In the genomic region with DNA sequence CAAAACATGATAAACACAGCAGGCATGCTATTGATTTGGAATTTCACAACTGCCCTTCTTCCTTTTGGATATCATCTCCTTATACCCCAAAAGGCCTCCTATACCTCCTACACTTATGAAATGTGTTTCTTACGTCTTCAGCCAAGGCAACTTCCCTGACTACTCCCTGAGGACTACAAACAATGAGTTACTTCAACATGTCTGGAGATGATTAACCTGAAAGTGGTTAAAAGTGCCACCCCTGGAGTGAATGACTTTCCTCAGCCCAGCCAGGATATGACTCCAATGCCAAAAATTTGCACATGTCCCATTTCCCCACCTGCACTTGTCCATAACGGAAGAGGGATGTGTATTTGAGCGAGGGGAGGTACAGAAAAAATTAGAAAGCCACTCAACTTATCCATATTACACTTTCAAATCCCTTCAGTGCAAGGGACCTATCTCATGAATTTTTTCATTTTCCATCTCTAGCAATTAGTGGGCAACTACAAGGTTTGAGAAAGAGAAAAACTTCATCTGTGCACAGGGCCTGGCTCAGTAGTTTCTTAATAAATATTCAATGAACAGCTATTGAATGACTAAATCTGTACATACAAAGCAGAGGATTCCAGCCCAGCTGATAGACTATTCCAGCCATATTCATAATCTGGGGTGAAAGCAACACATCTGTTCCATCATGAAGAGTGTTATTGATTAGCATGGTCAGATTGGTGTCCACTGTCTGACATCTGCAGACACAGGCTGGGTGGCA, we compare ENCODE assay signal across 22 cellular contexts. TPM values are rescaled to one million over a fixed set of nuclear protein-coding genes. Genes with fewer than 3 reads are reported as not detected.
DNase-seq lines count a peak whose midpoint lies in the region; ATAC-seq and TF ChIP-seq lines count a peak whose summit lies in the region.
"Had no signal": no experiment of that assay in that cellular context is flagged by ENCODE, and none has a peak within 500 bp of the region (broad histone marks: within the 10 kb centered on the region; RNA-seq: fewer than 3 reads in every experiment).

No MANE protein-coding gene starts in this region.

- no peak for TF ChIP-seq EP300 in SK-N-SH (IDR thresholded peaks at IDR 0.05; ENCODE audit: borderline replicate concordance in 1 of 2, low read depth in 1 of 2, low read length in 1 of 2)

- no peak overlapping the region for H3K27ac Mint-ChIP-seq in activated naive CD8-positive, alpha-beta T cell treated with anti-CD3 and anti-CD28 coated beads for 36 hours
- H3K27ac Mint-ChIP-seq: endodermal cell; naive thymus-derived CD8-positive, alpha-beta T cell had no signal

- no peak for TF ChIP-seq RAD21 in SK-N-SH (IDR thresholded peaks at IDR 0.05; ENCODE audit: low read length)

- no peaks in the 10 kb centered on the region for H3K9me3 ChIP-seq in SK-N-SH
- no peaks in the 10 kb centered on the region for H3K9me3 ChIP-seq in smooth muscle cell (replicated peaks; ENCODE audit: low read depth)

- no peaks in the 10 kb centered on the region for H3K27me3 ChIP-seq in SK-N-SH (ENCODE audit: insufficient read depth)
- H3K27me3 ChIP-seq in smooth muscle cell (ENCODE audit: low read depth), result peaks cover 55% of the 10 kb centered on the region

- H3K79me2 ChIP-seq in SK-N-SH (ENCODE audit: insufficient read depth), result peaks cover 31% of the 10 kb centered on the region; the same call in 1 of the 2 replicates
- no peaks in the 10 kb centered on the region for H3K79me2 ChIP-seq in smooth muscle cell (ENCODE audit: low read depth)

- TF ChIP-seq CTCF in SK-N-SH (IDR thresholded peaks at IDR 0.05), result no peak
- TF ChIP-seq CTCF in smooth muscle cell (IDR thresholded peaks at IDR 0.05; ENCODE audit: borderline replicate concordance, insufficient read depth, poor library complexity, severe bottlenecking), result no peak

- POLR2A ChIA-PET in SK-N-SH (lab: Yijun Ruan, JAX), result no interaction called here

- 77% methylated on average over 3 of the region's 3 CpGs for WGBS in SK-N-SH (ENCODE audit: low lambda C conversion rate)
- WGBS in smooth muscle cell (ENCODE audit: low lambda C conversion rate), result 84% methylated on average over 3 of the region's 3 CpGs

- ATAC-seq in SK-N-SH treated with all-trans-retinoic acid at 6 μM for 48 hours, result no peak
- no peak for ATAC-seq in HG02852 (IDR thresholded peaks at IDR 0.05; ENCODE audit: unreplicated experiment)
- no peak for ATAC-seq in HG02798 (IDR thresholded peaks at IDR 0.05; ENCODE audit: poor library complexity, unreplicated experiment)
- ATAC-seq: naive thymus-derived CD8-positive, alpha-beta T cell had no signal

- no peaks in the 10 kb centered on the region for H3F3A ChIP-seq in SK-N-SH (replicated peaks; ENCODE audit: insufficient read depth)
- no peaks in the 10 kb centered on the region for H3F3A ChIP-seq in smooth muscle cell (ENCODE audit: low read depth)

- H3K27ac ChIP-seq in SK-N-SH (ENCODE audit: low read depth in 2 of 2, low read length in 1 of 2), result no peak overlapping the region
- no peak overlapping the region for H3K27ac ChIP-seq in smooth muscle cell (ENCODE audit: low read depth)
- H3K27ac ChIP-seq: 22Rv1 had no signal

- in situ Hi-C loops in SK-MEL-5 (cut with HindIII; ENCODE audit: low pct_unique_long_range_greater_than_20kb, low sequenced_read_pairs), result no loop called here

- H3K9me3 Mint-ChIP-seq in activated naive CD8-positive, alpha-beta T cell treated with anti-CD3 and anti-CD28 coated beads for 36 hours, result no peaks in the 10 kb centered on the region
- H3K9me3 Mint-ChIP-seq: endodermal cell had no signal

- no peaks in the 10 kb centered on the region for H3K4me1 ChIP-seq in SK-N-SH (ENCODE audit: control insufficient read depth in 1 of 2, insufficient read depth in 2 of 2, low read depth in 1 of 2, low read length in 1 of 2)
- no peaks in the 10 kb centered on the region for H3K4me1 ChIP-seq in smooth muscle cell (ENCODE audit: low read depth)

- DNase-seq in SK-N-SH (no peak), SK-MEL-5 (ENCODE audit: low read depth, low spot score) (peak; percentile 1), kidney glomerular epithelial cell (lab: John Stamatoyannopoulos, UW) (peak; percentile 97), smooth muscle cell (lab: John Stamatoyannopoulos, UW; ENCODE audit: unreplicated experiment) (no peak)
- DNase-seq in activated naive CD8-positive, alpha-beta T cell treated with anti-CD3 and anti-CD28 coated beads for 36 hours, result no peak
- DNase-seq: activated CD4-positive, CD25-positive, alpha-beta regulatory T cell treated with anti-CD3 and anti-CD28 coated beads, Interleukin-2, amount 50 U/mL, for 72 hours; activated CD8-positive, alpha-beta memory T cell treated with anti-CD3 and anti-CD28 coated beads, Interleukin-2, amount 50 U/mL, for 4 hours; activated naive CD4-positive, alpha-beta T cell treated with Interleukin-2 at 50 U/mL for 16 hours; caudate nucleus; endodermal cell; Kasumi-1; kidney; naive thymus-derived CD8-positive, alpha-beta T cell; NCI-H1694; NCI-H446 treated with DMSO at 0.1 percent for 48 hours; stimulated activated CD4-positive, alpha-beta T cell treated with anti-CD3 and anti-CD28 coated beads, Interleukin-2, amount 100 ng/mL, for 24 hours; stimulated activated CD8-positive, alpha-beta memory T cell treated with anti-CD3 and anti-CD28 coated beads, Interleukin-4, amount 100 ng/mL, for 48 hours; T-helper 1 cell had no signal

- H3K36me3 Mint-ChIP-seq in activated naive CD8-positive, alpha-beta T cell treated with anti-CD3 and anti-CD28 coated beads for 36 hours, result no peaks in the 10 kb centered on the region
- H3K36me3 Mint-ChIP-seq: naive thymus-derived CD8-positive, alpha-beta T cell had no signal

- peaks cover 20% of the 10 kb centered on the region for H3K27me3 Mint-ChIP-seq in activated naive CD8-positive, alpha-beta T cell treated with anti-CD3 and anti-CD28 coated beads for 36 hours

- CTCF ChIA-PET in SK-N-SH (lab: Yijun Ruan, JAX), result interaction anchor here (1.2 kb wide), 1 partner anchor 356 kb away, joined by 4 read pairs; no protein-coding TSS in a partner anchor

- H3K36me3 ChIP-seq in SK-N-SH (replicated peaks in 1 of 2; ENCODE audit: control insufficient read depth in 1 of 2, insufficient read depth in 2 of 2, low read length in 1 of 2), result peaks cover 0 to 12% of the 10 kb centered on the region in 2 experiments
- H3K36me3 ChIP-seq in smooth muscle cell (ENCODE audit: low read depth), result no peaks in the 10 kb centered on the region

- H2AFZ ChIP-seq in SK-N-SH (ENCODE audit: low read depth) (no peak overlapping the region), smooth muscle cell (ENCODE audit: low read depth) (no peak overlapping the region)

- no peak overlapping the region for H3K4me3 ChIP-seq in SK-N-SH (ENCODE audit: low read depth in 2 of 2, low read length in 1 of 2)
- no peak overlapping the region for H3K4me3 ChIP-seq in smooth muscle cell

- H3K4me2 ChIP-seq in SK-N-SH (no peak overlapping the region), smooth muscle cell (no peak overlapping the region)

- H4K20me1 ChIP-seq in SK-N-SH (ENCODE audit: insufficient read depth) (no peaks in the 10 kb centered on the region), smooth muscle cell (ENCODE audit: low read depth) (no peaks in the 10 kb centered on the region)

- no peaks in the 10 kb centered on the region for H3K9me2 ChIP-seq in SK-N-SH

- H3K9ac ChIP-seq in SK-N-SH (no peak overlapping the region), smooth muscle cell (ENCODE audit: low read depth) (no peak overlapping the region)

- no peak overlapping the region for H3K4me3 Mint-ChIP-seq in activated naive CD8-positive, alpha-beta T cell treated with anti-CD3 and anti-CD28 coated beads for 36 hours
- H3K4me3 Mint-ChIP-seq: endodermal cell; naive thymus-derived CD8-positive, alpha-beta T cell had no signal

- H3K4me1 Mint-ChIP-seq in activated naive CD8-positive, alpha-beta T cell treated with anti-CD3 and anti-CD28 coated beads for 36 hours, result no peaks in the 10 kb centered on the region
- H3K4me1 Mint-ChIP-seq: naive thymus-derived CD8-positive, alpha-beta T cell had no signal

TF ChIP-seq in SK-N-SH, 30 proteins besides CTCF, POLR2A, EP300 and RAD21:
- TF ChIP-seq TCF12 (IDR thresholded peaks at IDR 0.05) (peak; percentile 28; the same call in 1 of the 2 replicates), MXI1 (IDR thresholded peaks at IDR 0.05; ENCODE audit: low read depth, low read length) (no peak), FOSL2 (IDR thresholded peaks at IDR 0.05; ENCODE audit: borderline replicate concordance, low read depth) (no peak)

TF ChIP-seq in SK-N-SH treated with all-trans-retinoic acid at 6 μM for 48 hours, 23 proteins besides CTCF, POLR2A, EP300 and RAD21:
- TF ChIP-seq ISL1 (CRISPR knock-in tag; IDR thresholded peaks at IDR 0.05) (no peak), ZC3H10 (CRISPR knock-in tag; IDR thresholded peaks at IDR 0.05) (no peak), OSR1 (CRISPR knock-in tag; IDR thresholded peaks at IDR 0.05) (no peak), ZNF8 (CRISPR knock-in tag; IDR thresholded peaks at IDR 0.05) (no peak)
TF ChIP-seq in SK-N-SH treated with all-trans-retinoic acid at 6 μM for 48 hours: peak in this region for 0.

RNA-seq across cellular contexts. Expression of gene KIRREL3, which starts 36.8 kb away (rescaled TPM):
- polyA plus RNA-seq in SK-N-SH (2012; rRNA removed), result 3.2 and 3.7 TPM in 2 replicates
- polyA plus RNA-seq in SK-N-SH (2012; cell fraction: cytosol; rRNA removed), result 2.0 and 2.5 TPM in 2 replicates
- polyA plus RNA-seq in SK-N-SH (2012; cell fraction: nucleus; rRNA removed), result 5.7 and 9.3 TPM in 2 replicates
- not detected in 2 replicates for total RNA-seq in SK-MEL-5 (2014; rRNA removed; shearing (Covaris generic))
- polyA plus RNA-seq in SK-MEL-5 (2015; cell fraction: cytosol; rRNA removed), result not detected in 2 replicates
- not detected in 2 replicates for polyA plus RNA-seq in SK-MEL-5 (2015; cell fraction: nucleus; rRNA removed)
- total RNA-seq in smooth muscle cell, result not detected in 2 replicates
- 1.2 and 1.3 TPM in 2 replicates for polyA plus RNA-seq in smooth muscle cell
- total RNA-seq in activated naive CD8-positive, alpha-beta T cell treated with anti-CD3 and anti-CD28 coated beads for 36 hours, result not detected
- total RNA-seq: naive thymus-derived CD8-positive, alpha-beta T cell had no signal
- polyA plus RNA-seq: naive thymus-derived CD8-positive, alpha-beta T cell had no signal

Comparison
In these comparisons a context has a peak if more than half of its experiments do, and no peak if none do; other contexts are left out.
1. DNase-seq: peak in SK-MEL-5 (single experiment) and kidney glomerular epithelial cell (single experiment); none in SK-N-SH (single experiment), smooth muscle cell (single experiment) and activated naive CD8-positive, alpha-beta T cell treated with anti-CD3 and anti-CD28 coated beads for 36 hours (single experiment).